8 cellular contexts compared by ENCODE assay signal in genomic region chr14:81220767-81221578, GRCh38. TPM values are rescaled to one million over a fixed set of nuclear protein-coding genes. Genes with fewer than 3 reads are reported as not detected.
DNase-seq lines count a peak whose midpoint lies in the region; ATAC-seq and TF ChIP-seq lines count a peak whose summit lies in the region.

Gene GTF2A1 (minus strand): TSS chr14:81220959. CDS start chr14:81220518, 441 bp downstream.

- H3K4me1 ChIP-seq in heart right ventricle (peaks cover 0 to 39% (median 27%) of the 10 kb centered on the region in 9 donors), upper lobe of left lung (peaks cover 14 to 34% (median 18%) of the 10 kb centered on the region in 4 donors)

- ATAC-seq in HG02870 (IDR thresholded peaks at IDR 0.05; ENCODE audit: unreplicated experiment) = peak; percentile 66
- peak; percentile 89 to 97 (median 92) for ATAC-seq in heart right ventricle
- ATAC-seq in upper lobe of left lung (ENCODE audit: low FRiP score in 2 of 2) = peak; percentile 95 to 96

- WGBS in heart right ventricle, 2 donors = 0 to 1% methylated on average over 81 to 90 of the region's 90 CpGs
- 1% methylated on average over 29 to 69 of the region's 90 CpGs for WGBS in upper lobe of left lung, 2 donors

- H3K4me3 ChIP-seq in heart right ventricle = peak within 1 kb of the TSS; percentile 70 to 89 (median 84)
- H3K4me3 ChIP-seq in upper lobe of left lung = peak within 1 kb of the TSS; percentile 61 to 83 (median 66)

- intact Hi-C loops in T-helper 1 cell treated with Interleukin-12 subunit alpha and Interleukin-12 subunit beta and Interleukin-4 antibody, amounts not matched to agents 30 ng/mL and 1 ng/mL, for 36 hours (cut with micrococcal nuclease) = loop anchor here (1.0 to 5.0 kb wide), 3 partner anchors 181 to 313 kb away; partner anchors contain the start of gene STON2
- intact Hi-C loops in heart right ventricle (cut with DNase I) (no loop called here), posterior cingulate gyrus (cut with DNase I) (loop anchor here (5.0 kb wide), 1 partner anchor 311 kb away; the partner anchor contains the start of gene SEL1L)

- DNase-seq in GM13976 (ENCODE audit: low spot score) (peak; percentile 92), NCI-H146 treated with DMSO at 0.1 percent for 48 hours (lab: John Stamatoyannopoulos, UW; ENCODE audit: unreplicated experiment) (peak; percentile 83), amniotic epithelial cell (ENCODE audit: low read depth) (peak; percentile 94), heart right ventricle (peak; percentile 95), posterior cingulate gyrus (peak; percentile 89 to 99 (median 94)), upper lobe of left lung (peak; percentile 94 to 99)

- TF ChIP-seq CTCF in GM13976 (IDR thresholded peaks at IDR 0.05; ENCODE audit: borderline replicate concordance, control extremely low read depth, extremely low read depth, insufficient read depth, missing control alignments) = no peak
- TF ChIP-seq CTCF in heart right ventricle (IDR thresholded peaks at IDR 0.05) = no peak
- TF ChIP-seq CTCF in upper lobe of left lung (IDR thresholded peaks at IDR 0.05) = no peak

- H3K9me3 ChIP-seq in heart right ventricle = no peaks in the 10 kb centered on the region
- no peaks in the 10 kb centered on the region for H3K9me3 ChIP-seq in upper lobe of left lung

- TF ChIP-seq POLR2A in upper lobe of left lung (IDR thresholded peaks at IDR 0.05) = peak; percentile 57 to 98 (median 95)

- H3K27ac ChIP-seq in heart right ventricle (peak within 1 kb of the TSS; percentile 94 to 100 (median 98)), upper lobe of left lung (peak within 1 kb of the TSS; percentile 98 to 99 (median 99))

- H3K27me3 ChIP-seq in heart right ventricle (no peaks in the 10 kb centered on the region), upper lobe of left lung (no peaks in the 10 kb centered on the region)

- peak in 1 of 4 donors; percentile 47 for TF ChIP-seq EP300 in upper lobe of left lung (IDR thresholded peaks at IDR 0.05)

- in situ Hi-C loops in GM13976 (cut with MboI; ENCODE audit: low sequenced_read_pairs, unreplicated experiment) = no loop called here

- H3K36me3 ChIP-seq in heart right ventricle (peaks cover 0 to 6% (median under 1%) of the 10 kb centered on the region in 9 donors), upper lobe of left lung (peaks cover 0 to 5% (median 2%) of the 10 kb centered on the region in 4 donors)

RNA-seq across cellular contexts. Expression of gene GTF2A1, which starts in this region (rescaled TPM):
- total RNA-seq in T-helper 1 cell treated with Interleukin-12 subunit alpha and Interleukin-12 subunit beta and Interleukin-4 antibody, amounts not matched to agents 30 ng/mL and 1 ng/mL, for 36 hours = 37.7 and 38.6 TPM in 2 replicates
- total RNA-seq in heart right ventricle (10 to 100 TPM; 14.8 to 28.3 (median 23.6) TPM), upper lobe of left lung (10 to 100 TPM; 17.2 to 31.6 (median 23.7) TPM)
- 1 to 10 TPM; 4.3 to 4.4 TPM for polyA plus RNA-seq in heart right ventricle

Comparison
In these comparisons a context has a peak if more than half of its experiments do, and no peak if none do; other contexts are left out.
1. Peak in every context shown above with its lines: DNase-seq, ATAC-seq, H3K4me3 ChIP-seq and H3K27ac ChIP-seq.
2. intact Hi-C loops: an anchor here in T-helper 1 cell treated with Interleukin-12 subunit alpha and Interleukin-12 subunit beta and Interleukin-4 antibody, amounts not matched to agents 30 ng/mL and 1 ng/mL, for 36 hours (1.0 to 5.0 kb wide) and posterior cingulate gyrus (5.0 kb wide); none called in heart right ventricle.